ENCODE assay signal across 8 cellular contexts in genomic region chr4:170214731-170215130, GRCh38.
"Had no signal": no experiment of that assay in that cellular context is flagged by ENCODE, and none has a peak within 500 bp of the region (broad histone marks: within the 10 kb centered on the region; RNA-seq: fewer than 3 reads in every experiment).

No MANE protein-coding gene starts in this region.

- H3K4me1 Mint-ChIP-seq: GM23338, H9 had no signal

- H3K4me3 Mint-ChIP-seq: GM23338, H9, HFFc6 had no signal

- H3K27ac Mint-ChIP-seq: GM23338, H9, HFFc6 had no signal

- ATAC-seq: GM23338, HCT116 had no signal

- DNase-seq: GM23248, GOT3, H7, H9, HCEC 1CT, HFFc6 had no signal
